ENCODE assay signal across 8 cellular contexts in the genomic region with DNA sequence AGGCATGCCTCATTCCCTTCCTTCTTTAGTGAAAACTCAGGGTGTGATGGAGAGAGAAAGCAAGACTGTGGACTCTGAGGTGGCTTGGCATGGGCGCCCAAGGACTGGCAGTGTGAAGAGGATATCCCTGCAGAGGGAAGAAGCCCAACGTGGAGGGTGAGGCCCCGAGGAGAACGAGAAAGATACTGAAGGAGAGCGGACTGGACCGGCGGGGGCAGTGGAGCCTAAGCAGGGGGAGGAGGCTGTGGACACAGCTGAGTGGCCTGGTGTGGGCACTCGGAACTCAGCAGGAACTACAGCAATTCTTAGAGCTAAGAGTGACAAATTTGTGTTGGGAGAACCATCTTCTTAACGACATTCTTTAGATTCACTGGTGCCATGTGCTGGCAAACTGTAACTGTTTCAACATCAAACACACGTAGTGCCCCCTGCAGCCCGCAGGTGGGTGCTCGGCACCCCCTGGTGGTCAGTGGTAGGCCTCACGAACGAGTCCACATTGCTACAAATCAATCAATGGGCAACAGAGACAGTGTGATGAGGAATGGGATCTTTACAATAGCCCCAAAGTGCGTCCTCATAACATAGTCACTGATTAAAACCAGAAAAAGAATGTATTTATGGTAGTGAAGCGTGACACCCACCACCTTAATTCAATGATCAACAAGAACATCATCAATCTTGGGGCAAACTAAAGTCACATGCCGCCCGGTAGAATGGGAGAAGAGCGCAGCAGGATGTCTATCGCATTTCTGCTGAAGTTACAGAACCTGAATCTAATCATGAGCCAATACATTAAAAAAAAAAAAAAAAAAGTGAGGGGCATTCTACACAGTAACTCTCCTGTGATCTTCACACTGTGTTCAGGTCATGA. TPM values are rescaled to one million over a fixed set of nuclear protein-coding genes. Genes with fewer than 3 reads are reported as not detected.
DNase-seq lines count a peak whose midpoint lies in the region; ATAC-seq and TF ChIP-seq lines count a peak whose summit lies in the region.

No MANE protein-coding gene starts in this region.

- TF ChIP-seq CTCF in GM12864 (IDR thresholded peaks at IDR 0.05; ENCODE audit: low read depth, low read length, missing control alignments) (peak; percentile 78), NB4 (IDR thresholded peaks at IDR 0.05; ENCODE audit: low read depth, low read length) (peak; percentile 89), thoracic aorta (IDR thresholded peaks at IDR 0.05) (peak; percentile 19)

- no peak overlapping the region for H3K27ac Mint-ChIP-seq in activated naive CD4-positive, alpha-beta T cell treated with anti-CD3 and anti-CD28 coated beads, Interleukin-2, amount 50 U/mL, for 72 hours

- peak; percentile 47 to 79 for ATAC-seq in activated naive CD4-positive, alpha-beta T cell treated with anti-CD3 and anti-CD28 coated beads, Interleukin-2, amount 50 U/mL, for 72 hours
- ATAC-seq in thoracic aorta (ENCODE audit: insufficient number of reproducible peaks, low FRiP score, low read depth) = no peak

- H3K27ac ChIP-seq in thoracic aorta = no peak overlapping the region

- peaks cover 0 to 3% of the 10 kb centered on the region in 2 donors for H3K9me3 Mint-ChIP-seq in activated naive CD4-positive, alpha-beta T cell treated with anti-CD3 and anti-CD28 coated beads, Interleukin-2, amount 50 U/mL, for 72 hours

- no peaks in the 10 kb centered on the region for H3K27me3 ChIP-seq in thoracic aorta (replicated peaks; ENCODE audit: insufficient read depth)

- peak; percentile 46 for DNase-seq in ACHN
- DNase-seq in GM12864 (ENCODE audit: low read depth) = no peak
- peak; percentile 64 for DNase-seq in NB4 (ENCODE audit: low read depth)
- peak in 1 of 2 donors; percentile 74 for DNase-seq in activated naive CD4-positive, alpha-beta T cell treated with anti-CD3 and anti-CD28 coated beads, Interleukin-2, amount 50 U/mL, for 72 hours (ENCODE audit: low spot score in 2 of 2)
- DNase-seq in islet precursor cell = peak; percentile 77
- no peak for DNase-seq in thoracic aorta (ENCODE audit: low spot score)
- DNase-seq in activated gamma-delta T cell treated with Interleukin-2 at 50 U/mL for 16 hours = no peak
- no peak for DNase-seq in cerebellum (ENCODE audit: low spot score)

- in situ Hi-C loops in ACHN (cut with HindIII; ENCODE audit: low pct_ligation_motif_present, low pct_unique_long_range_greater_than_20kb, low sequenced_read_pairs) = no loop called here

- no peaks in the 10 kb centered on the region for H3K4me1 ChIP-seq in thoracic aorta (ENCODE audit: control insufficient read depth in 1 of 2, low read depth in 2 of 2)

- H3K36me3 Mint-ChIP-seq in activated naive CD4-positive, alpha-beta T cell treated with anti-CD3 and anti-CD28 coated beads, Interleukin-2, amount 50 U/mL, for 72 hours = no peaks in the 10 kb centered on the region

- TF ChIP-seq POLR2A in NB4 (IDR thresholded peaks at IDR 0.05; ENCODE audit: extremely low read depth, insufficient read length) = no peak

- H3K36me3 ChIP-seq in thoracic aorta = no peaks in the 10 kb centered on the region

- no peak overlapping the region for H3K4me3 ChIP-seq in GM12864 (ENCODE audit: low read depth, low read length)
- H3K4me3 ChIP-seq in NB4 (ENCODE audit: low read depth, low read length) = no peak overlapping the region
- no peak overlapping the region for H3K4me3 ChIP-seq in thoracic aorta

- H3K9me3 ChIP-seq in thoracic aorta = no peaks in the 10 kb centered on the region

RNA-seq across cellular contexts. Expression of gene SFTPA1, which starts 2.0 kb away (rescaled TPM):
- total RNA-seq in activated naive CD4-positive, alpha-beta T cell treated with anti-CD3 and anti-CD28 coated beads, Interleukin-2, amount 50 U/mL, for 72 hours = not detected
- not detected for total RNA-seq in thoracic aorta
- 4.4 TPM for total RNA-seq in cerebellum

RNA-seq across cellular contexts. Expression of gene SFTPA2, which starts 48.5 kb away (rescaled TPM):
- not detected for total RNA-seq in activated naive CD4-positive, alpha-beta T cell treated with anti-CD3 and anti-CD28 coated beads, Interleukin-2, amount 50 U/mL, for 72 hours
- not detected for total RNA-seq in thoracic aorta
- total RNA-seq in cerebellum = 6.1 TPM

Comparison
In these comparisons a context has a peak if more than half of its experiments do, and no peak if none do; other contexts are left out.
1. DNase-seq: peak in ACHN (single experiment), NB4 (single experiment) and islet precursor cell (single experiment); none in GM12864 (single experiment), thoracic aorta (single experiment), activated gamma-delta T cell treated with Interleukin-2 at 50 U/mL for 16 hours (single experiment) and cerebellum (single experiment).
2. CTCF ChIP-seq: peak in every context shown above with its lines; median percentile 89 in NB4; 78 in GM12864; 19 in thoracic aorta.